Comparison of ENCODE assay signal across 15 cellular contexts in genomic region chr16:54370653-54371052, GRCh38.
A peak's percentile ranks its signal among the peaks of the same experiment; 100 is the strongest.
DNase-seq lines count a peak whose midpoint lies in the region; ATAC-seq and TF ChIP-seq lines count a peak whose summit lies in the region.
"Had no signal": no experiment of that assay in that cellular context is flagged by ENCODE, and none has a peak within 500 bp of the region (broad histone marks: within the 10 kb centered on the region; RNA-seq: fewer than 3 reads in every experiment).

No MANE protein-coding gene starts in this region.

- H3K9me3 ChIP-seq in IMR-90 (ENCODE audit: control insufficient read depth, insufficient read depth, low read length), result no peaks in the 10 kb centered on the region
- no peaks in the 10 kb centered on the region for H3K9me3 ChIP-seq in SJCRH30 (replicated peaks)
- H3K9me3 ChIP-seq in neuron (ENCODE audit: low read length), result no peaks in the 10 kb centered on the region
- H3K9me3 ChIP-seq in transverse colon, result no peaks in the 10 kb centered on the region

- CTCF ChIA-PET in IMR-90 (lab: Yijun Ruan, JAX), result no interaction called here

- no peak overlapping the region for H3K56ac ChIP-seq in IMR-90 (ENCODE audit: extremely low read depth, insufficient read depth, low read length)

- ATAC-seq in IMR-90 (ENCODE audit: low read depth), result no peak
- ATAC-seq in left cardiac atrium, result peak; percentile 71 to 87
- ATAC-seq in GM21529 (IDR thresholded peaks at IDR 0.05; ENCODE audit: unreplicated experiment), result no peak
- ATAC-seq: foreskin keratinocyte had no signal

- in situ Hi-C loops in IMR-90 (cut with MboI; ENCODE audit: low sequenced_read_pairs), result no loop called here
- in situ Hi-C loops in GM13976 (cut with MboI; ENCODE audit: low sequenced_read_pairs, unreplicated experiment), result no loop called here
- in situ Hi-C loops in transverse colon (cut with MboI; ENCODE audit: low pct_ligation_motif_present in 1 of 4, low pct_unique_long_range_greater_than_20kb in 1 of 4, low sequenced_read_pairs in 3 of 4), result no loop called here

- peak overlapping the region; percentile 8 for H2AFZ ChIP-seq in IMR-90 (replicated peaks; ENCODE audit: low read length, poor library complexity)
- peak overlapping the region; percentile 69 for H2AFZ ChIP-seq in neuron (ENCODE audit: low read depth, low read length)

- no peak overlapping the region for H2AK9ac ChIP-seq in IMR-90 (replicated peaks; ENCODE audit: low read depth, low read length, poor library complexity)

- no peak overlapping the region for H3K4me3 ChIP-seq in IMR-90 (ENCODE audit: insufficient read depth, low read depth, low read length)
- peak overlapping the region; percentile 45 for H3K4me3 ChIP-seq in SJCRH30
- H3K4me3 ChIP-seq in neuron (ENCODE audit: low read length), result no peak overlapping the region
- H3K4me3 ChIP-seq in transverse colon, result no peak overlapping the region

- TF ChIP-seq EP300 in transverse colon (IDR thresholded peaks at IDR 0.05; ENCODE audit: low read depth), result no peak

- H4K91ac ChIP-seq in IMR-90 (ENCODE audit: insufficient read depth, low read depth, low read length), result no peak overlapping the region

- no peak overlapping the region for H2BK5ac ChIP-seq in IMR-90 (ENCODE audit: low read depth, low read length, poor library complexity, severe bottlenecking)

- H3K36me3 ChIP-seq in IMR-90 (ENCODE audit: control insufficient read depth, insufficient read depth, low read length) (no peaks in the 10 kb centered on the region), SJCRH30 (no peaks in the 10 kb centered on the region), neuron (ENCODE audit: insufficient read depth, low read length) (no peaks in the 10 kb centered on the region), transverse colon (no peaks in the 10 kb centered on the region)

- H3K23ac ChIP-seq in IMR-90 (ENCODE audit: low read depth, low read length), result no peak overlapping the region

- TF ChIP-seq POLR2A in IMR-90 (IDR thresholded peaks at IDR 0.05; ENCODE audit: low read depth, low read length) (no peak), transverse colon (IDR thresholded peaks at IDR 0.05) (no peak)

- H4K5ac ChIP-seq in IMR-90 (ENCODE audit: low read depth, low read length), result no peak overlapping the region

- POLR2A ChIA-PET in IMR-90 (lab: Charles Lee; ENCODE audit: unreplicated experiment), result no interaction called here

- DNase-seq in IMR-90 (no peak), SJCRH30 (peak; percentile 97), left cardiac atrium (peak; percentile 83), GM13976 (ENCODE audit: low spot score) (no peak), transverse colon (no peak)
- DNase-seq in activated CD4-positive, alpha-beta T cell treated with anti-CD3 and anti-CD28 coated beads, Interleukin-2, amount 50 U/mL, for 1 hour, result no peak
- DNase-seq: activated effector memory CD4-positive, alpha-beta T cell treated with anti-CD3 and anti-CD28 coated beads, Interleukin-2, amount 50 U/mL, for 16 hours; effector CD4-positive, alpha-beta T cell; foreskin keratinocyte; NCI-H1092 treated with DMSO at 0.1 percent for 48 hours; NCI-H526 treated with DMSO at 0.1 percent for 48 hours; stimulated activated naive CD4-positive, alpha-beta T cell treated with Interleukin-2 at 50 U/mL for 16 hours had no signal

- H3K9ac ChIP-seq in IMR-90 (ENCODE audit: low read depth, low read length), result no peak overlapping the region

- no peak overlapping the region for H3K4ac ChIP-seq in IMR-90 (ENCODE audit: low read depth, low read length)

- WGBS in IMR-90 (ENCODE audit: extremely low coverage in 2 of 2, insufficient read length in 1 of 2), 2 experiments, result no CpG with 5 or more reads among the region's 20 CpGs
- 23% methylated on average over 20 of the region's 20 CpGs; no CpG with 5 or more reads in 1 of the 2 donors for WGBS in transverse colon (ENCODE audit: low coverage in 1 of 2), 2 donors

- no peak overlapping the region for H3K18ac ChIP-seq in IMR-90 (ENCODE audit: low read depth, low read length)

- H2BK20ac ChIP-seq in IMR-90 (ENCODE audit: low read depth, low read length), result no peak overlapping the region

- TF ChIP-seq RAD21 in IMR-90 (IDR thresholded peaks at IDR 0.05; ENCODE audit: low read length), result no peak

- H3K4me2 ChIP-seq in IMR-90 (ENCODE audit: low read depth, low read length), result no peak overlapping the region

- intact Hi-C loops in IMR-90 (cut with micrococcal nuclease), result no loop called here
- intact Hi-C loops in left cardiac atrium (cut with DNase I), result loop anchor here in 1 of 2 donors (5.0 kb wide), 1 partner anchor 132 kb away; no protein-coding TSS in a partner anchor
- intact Hi-C loops in transverse colon (cut with DNase I; ENCODE audit: low total_unique reads), result no loop called here

- H4K8ac ChIP-seq in IMR-90 (ENCODE audit: low read depth in 2 of 2, low read length in 2 of 2), result no peak overlapping the region

- H3K14ac ChIP-seq in IMR-90 (replicated peaks; ENCODE audit: low read depth, low read length), result no peak overlapping the region

- no TSS peak for BruUV-seq in IMR-90 (replicated peaks; lab: Mats Ljungman, UMichigan)

- TF ChIP-seq CTCF in IMR-90 (conservative IDR thresholded peaks at IDR 0.05; ENCODE audit: low read depth, low read length) (no peak), GM13976 (IDR thresholded peaks at IDR 0.05; ENCODE audit: borderline replicate concordance, control extremely low read depth, extremely low read depth, insufficient read depth, missing control alignments) (no peak), transverse colon (IDR thresholded peaks at IDR 0.05) (no peak)

- H2AK5ac ChIP-seq in IMR-90 (ENCODE audit: low read depth, low read length), result no peak overlapping the region

- no peak overlapping the region for H2BK15ac ChIP-seq in IMR-90 (ENCODE audit: low read depth, low read length)

- dilution Hi-C loops in IMR-90 (cut with HindIII; ENCODE audit: low sequenced_read_pairs, unreplicated experiment), result no loop called here

- H3K27ac ChIP-seq in IMR-90 (ENCODE audit: insufficient read depth, low read length) (no peak overlapping the region), SJCRH30 (peak overlapping the region; percentile 90), transverse colon (no peak overlapping the region)
- H3K27ac ChIP-seq: C4-2B, foreskin keratinocyte had no signal

- H3K9me1 ChIP-seq in IMR-90 (ENCODE audit: insufficient read depth, low read length), result no peaks in the 10 kb centered on the region

- H3K27me3 ChIP-seq in IMR-90 (ENCODE audit: control insufficient read depth, insufficient read depth, low read length) (no peaks in the 10 kb centered on the region), SJCRH30 (no peaks in the 10 kb centered on the region), neuron (ENCODE audit: insufficient read depth, low read length) (no peaks in the 10 kb centered on the region), transverse colon (peaks cover 52% of the 10 kb centered on the region)
- H3K27me3 ChIP-seq: foreskin keratinocyte had no signal

- no peaks in the 10 kb centered on the region; the same call in 1 of the 2 replicates for H3K4me1 ChIP-seq in IMR-90 (ENCODE audit: control insufficient read depth, insufficient read depth, low read length)
- H3K4me1 ChIP-seq in SJCRH30, result peaks cover 32% of the 10 kb centered on the region
- H3K4me1 ChIP-seq in neuron (ENCODE audit: insufficient read depth, low read length), result peaks cover 36% of the 10 kb centered on the region
- no peaks in the 10 kb centered on the region for H3K4me1 ChIP-seq in transverse colon
- H3K4me1 ChIP-seq: foreskin keratinocyte had no signal

- H3K79me1 ChIP-seq in IMR-90 (ENCODE audit: low read depth in 1 of 2, low read length in 2 of 2), result no peaks in the 10 kb centered on the region

- H2BK120ac ChIP-seq in IMR-90 (ENCODE audit: low read depth, low read length), result no peak overlapping the region

- no peaks in the 10 kb centered on the region for H4K20me1 ChIP-seq in IMR-90 (ENCODE audit: insufficient read depth, low read length)

TF ChIP-seq in IMR-90, 13 proteins besides CTCF, POLR2A, EP300 and RAD21:
- TF ChIP-seq RCOR1 (IDR thresholded peaks at IDR 0.05; ENCODE audit: insufficient replicate concordance, low read length) (no peak), CHD1 (IDR thresholded peaks at IDR 0.05; ENCODE audit: low read depth, low read length) (no peak)

Comparison
In these comparisons a context has a peak if more than half of its experiments do, and no peak if none do; other contexts are left out.
1. ATAC-seq: peak in left cardiac atrium (2 of 2); none in IMR-90 (single experiment) and GM21529 (single experiment).
2. DNase-seq: peak in SJCRH30 (2 of 2) and left cardiac atrium (single experiment); none in IMR-90 (single experiment), GM13976 (single experiment), activated CD4-positive, alpha-beta T cell treated with anti-CD3 and anti-CD28 coated beads, Interleukin-2, amount 50 U/mL, for 1 hour (single experiment) and transverse colon (single experiment).